ENCODE assay signal across 28 cellular contexts in the genomic region with DNA sequence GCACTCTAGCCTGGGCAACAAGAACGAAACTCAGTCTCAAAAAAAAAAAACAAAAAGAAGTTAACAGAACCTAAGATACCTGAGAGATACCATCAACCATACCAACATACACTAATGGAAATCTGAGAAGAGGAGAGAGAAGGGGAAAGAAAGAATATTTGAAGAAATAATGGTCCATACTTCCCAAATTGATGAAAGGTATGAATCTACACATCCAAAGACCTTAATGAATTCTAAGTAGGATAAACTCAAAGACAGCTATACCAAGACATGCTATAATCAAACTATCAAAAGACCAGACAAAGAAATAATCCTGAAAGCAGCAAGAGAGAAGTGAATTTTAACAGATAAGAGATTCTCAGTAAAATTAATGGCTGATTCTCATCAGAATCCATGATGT.
"Had no signal": no experiment of that assay in that cellular context is flagged by ENCODE, and none has a peak within 500 bp of the region (broad histone marks: within the 10 kb centered on the region; RNA-seq: fewer than 3 reads in every experiment).

No MANE protein-coding gene starts in this region.

- H3K4me1 ChIP-seq: esophagus muscularis mucosa, esophagus squamous epithelium, foreskin keratinocyte, gastrocnemius medialis, gastroesophageal sphincter, heart left ventricle, heart right ventricle had no signal

- H3K4me2 ChIP-seq: hepatocyte had no signal

- FAIRE-seq: endometrium, endothelial cell of umbilical vein had no signal

- H3K36me3 ChIP-seq: esophagus muscularis mucosa, esophagus squamous epithelium, gastrocnemius medialis, gastroesophageal sphincter, heart left ventricle, heart right ventricle had no signal

- DNase-seq: cortex of kidney; dermis blood vessel endothelial cell; dorsolateral prefrontal cortex; effector CD4-positive, alpha-beta T cell; effector CD8-positive, alpha-beta T cell; effector memory CD4-positive, alpha-beta T cell; effector memory CD8-positive, alpha-beta T cell; endodermal cell; erythroblast; esophagus squamous epithelium; foreskin fibroblast; foreskin keratinocyte; foreskin melanocyte; gastrocnemius medialis; glutamatergic neuron; head of caudate nucleus; heart left ventricle; heart right ventricle; hippocampal formation had no signal

- H3K4me3 Mint-ChIP-seq: dendritic cell treated with granulocyte-macrophage colony-stimulating factor and Interleukin-4, amounts not matched to agents 40 ng/mL and 50 ng/mL, for 4 days; effector memory CD8-positive, alpha-beta T cell; endodermal cell had no signal

- H2AFZ ChIP-seq: hepatocyte had no signal

- H3K27me3 Mint-ChIP-seq: effector memory CD8-positive, alpha-beta T cell had no signal

- H3K4me3 ChIP-seq: coronary artery, dorsolateral prefrontal cortex, esophagus muscularis mucosa, esophagus squamous epithelium, gastrocnemius medialis, gastroesophageal sphincter, heart left ventricle, heart right ventricle, hepatocyte had no signal

- H3K4me1 Mint-ChIP-seq: endodermal cell had no signal

- H3K27me3 ChIP-seq: dorsolateral prefrontal cortex, esophagus muscularis mucosa, esophagus squamous epithelium, gastrocnemius medialis, gastroesophageal sphincter, heart left ventricle, heart right ventricle, hepatocyte had no signal

- ATAC-seq: effector memory CD8-positive, alpha-beta T cell; esophagus mucosa; foreskin keratinocyte; gastrocnemius medialis; gastroesophageal sphincter; heart left ventricle; heart right ventricle had no signal

- H3K79me2 ChIP-seq: hepatocyte had no signal

- H3K27ac Mint-ChIP-seq: dendritic cell treated with granulocyte-macrophage colony-stimulating factor and Interleukin-4, amounts not matched to agents 40 ng/mL and 50 ng/mL, for 4 days; effector memory CD8-positive, alpha-beta T cell; endodermal cell had no signal

- H3K27ac ChIP-seq: coronary artery, dorsolateral prefrontal cortex, epithelial cell of prostate, esophagus muscularis mucosa, esophagus squamous epithelium, foreskin keratinocyte, gastrocnemius medialis, gastroesophageal sphincter, heart left ventricle, heart right ventricle, hepatocyte had no signal
